ENCODE assay signal across 9 cellular contexts in the genomic region with DNA sequence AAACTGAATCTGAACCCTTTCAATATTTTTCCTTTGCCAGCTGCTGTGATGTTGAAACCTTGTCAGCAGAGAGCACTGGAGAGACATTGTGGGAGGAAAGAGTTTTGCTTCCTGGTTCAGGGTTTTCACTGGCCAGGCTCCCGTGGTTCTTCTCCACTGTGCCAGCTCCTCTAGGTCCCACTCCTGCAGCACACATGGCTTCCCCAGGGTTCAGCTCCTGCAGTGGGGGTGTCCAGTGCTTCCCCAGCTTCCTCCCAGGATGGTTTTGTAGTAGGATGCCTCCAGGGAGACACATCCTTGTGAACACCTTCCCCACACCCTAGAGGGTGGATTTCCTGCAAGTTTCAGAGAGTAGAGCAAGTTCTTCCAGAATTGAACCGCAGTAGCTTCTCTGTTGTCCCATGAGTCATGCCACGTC. TPM values are rescaled to one million over a fixed set of nuclear protein-coding genes. Genes with fewer than 3 reads are reported as not detected.
DNase-seq lines count a peak whose midpoint lies in the region; ATAC-seq and TF ChIP-seq lines count a peak whose summit lies in the region.
"Had no signal": no experiment of that assay in that cellular context is flagged by ENCODE, and none has a peak within 500 bp of the region (broad histone marks: within the 10 kb centered on the region; RNA-seq: fewer than 3 reads in every experiment).

No MANE protein-coding gene starts in this region.

- peak overlapping the region; percentile 56 for H3K4me3 ChIP-seq in PC-3 (ENCODE audit: low read length)
- no peak overlapping the region for H3K4me3 ChIP-seq in fibroblast of the aortic adventitia (ENCODE audit: low read depth, low read length)
- no peak overlapping the region for H3K4me3 ChIP-seq in smooth muscle cell

- no peaks in the 10 kb centered on the region for H3K9me3 ChIP-seq in H9 (ENCODE audit: control insufficient read depth, low read depth, low read length)
- no peaks in the 10 kb centered on the region for H3K9me3 ChIP-seq in PC-3 (ENCODE audit: low read length)
- no peaks in the 10 kb centered on the region for H3K9me3 ChIP-seq in smooth muscle cell (replicated peaks; ENCODE audit: low read depth)

- H3K36me3 ChIP-seq in PC-3 (ENCODE audit: low read depth, low read length) = no peaks in the 10 kb centered on the region
- no peaks in the 10 kb centered on the region for H3K36me3 ChIP-seq in smooth muscle cell (ENCODE audit: low read depth)

- DNase-seq in AG20443 (ENCODE audit: low spot score) = peak; percentile 61
- DNase-seq in H9 = peak; percentile 38
- DNase-seq in PC-3 = peak; percentile 79
- peak; percentile 64 for DNase-seq in fibroblast of the aortic adventitia (ENCODE audit: low read depth)
- no peak for DNase-seq in smooth muscle cell (lab: John Stamatoyannopoulos, UW; ENCODE audit: unreplicated experiment)
- DNase-seq in activated T-cell treated with anti-CD3 and anti-CD28 coated beads, Interleukin-2, amount 50 U/mL, for 4 hours = no peak

- H3K4ac ChIP-seq in H9 (ENCODE audit: low read depth, low read length) = no peak overlapping the region

- no peak overlapping the region for H3K27ac ChIP-seq in H9 (ENCODE audit: insufficient read length, low read depth, low read length)
- peak overlapping the region; percentile 65 for H3K27ac ChIP-seq in PC-3 (ENCODE audit: low read length)
- no peak overlapping the region for H3K27ac ChIP-seq in smooth muscle cell (ENCODE audit: low read depth)

- H3K23me2 ChIP-seq in H9 (ENCODE audit: insufficient read length, low read depth, low read length, poor library complexity, severe bottlenecking) = no peaks in the 10 kb centered on the region

- no peaks in the 10 kb centered on the region for H3K27me3 ChIP-seq in H9 (ENCODE audit: insufficient read depth, low read length)
- H3K27me3 ChIP-seq in PC-3 (ENCODE audit: low read length) = no peaks in the 10 kb centered on the region
- no peaks in the 10 kb centered on the region for H3K27me3 ChIP-seq in smooth muscle cell (ENCODE audit: low read depth)

- H3K4me2 ChIP-seq in H9 (ENCODE audit: insufficient read depth, insufficient read length, low read length) (no peak overlapping the region), PC-3 (ENCODE audit: low read length) (peak overlapping the region; percentile 86), smooth muscle cell (no peak overlapping the region)

- no peaks in the 10 kb centered on the region for H3K79me1 ChIP-seq in H9 (ENCODE audit: insufficient read depth, low read depth, low read length, poor library complexity, severe bottlenecking)

- H3K23ac ChIP-seq in H9 (ENCODE audit: insufficient read length, low read depth, low read length) = no peak overlapping the region

- H3K4me1 ChIP-seq in H9 (ENCODE audit: insufficient read depth, low read length) = no peaks in the 10 kb centered on the region
- peaks cover 19% of the 10 kb centered on the region for H3K4me1 ChIP-seq in PC-3 (ENCODE audit: insufficient read depth, low read length)
- no peaks in the 10 kb centered on the region for H3K4me1 ChIP-seq in smooth muscle cell (ENCODE audit: low read depth)

- H3T11ph ChIP-seq in H9 (ENCODE audit: low read length) = no peak overlapping the region

- ATAC-seq in PC-3 (peak; percentile 90), HG03342 (IDR thresholded peaks at IDR 0.05; ENCODE audit: unreplicated experiment) (no peak), HG03039 (IDR thresholded peaks at IDR 0.05; ENCODE audit: unreplicated experiment) (no peak)
- no peak for ATAC-seq in activated T-cell treated with anti-CD3 and anti-CD28 coated beads, Interleukin-2, amount 50 U/mL, for 4 hours

- POLR2A ChIA-PET in PC-3 (lab: Charles Lee; ENCODE audit: unreplicated experiment) = no interaction called here

- H3K27ac Mint-ChIP-seq in H9 = no peak overlapping the region
- H3K27ac Mint-ChIP-seq: dendritic cell treated with granulocyte-macrophage colony-stimulating factor and Interleukin-4, amounts not matched to agents 40 ng/mL and 50 ng/mL, for 4 days had no signal

- no peak overlapping the region for H3K4me3 Mint-ChIP-seq in H9
- no peak overlapping the region for H3K4me3 Mint-ChIP-seq in activated T-cell treated with anti-CD3 and anti-CD28 coated beads, Interleukin-2, amount 50 U/mL, for 4 hours
- H3K4me3 Mint-ChIP-seq: dendritic cell treated with granulocyte-macrophage colony-stimulating factor and Interleukin-4, amounts not matched to agents 40 ng/mL and 50 ng/mL, for 4 days had no signal

- no peaks in the 10 kb centered on the region for H3K4me1 Mint-ChIP-seq in H9
- H3K4me1 Mint-ChIP-seq in activated T-cell treated with anti-CD3 and anti-CD28 coated beads, Interleukin-2, amount 50 U/mL, for 4 hours (ENCODE audit: low read depth) = no peaks in the 10 kb centered on the region

- H3K9ac ChIP-seq in H9 (ENCODE audit: extremely low read depth, insufficient read length, low read length) (no peak overlapping the region), PC-3 (ENCODE audit: low read length) (peak overlapping the region; percentile 24), smooth muscle cell (ENCODE audit: low read depth) (no peak overlapping the region)

- H3K14ac ChIP-seq in H9 (ENCODE audit: insufficient read depth, low read length) = no peak overlapping the region

- no peak overlapping the region for H3K56ac ChIP-seq in H9 (ENCODE audit: insufficient read length, low read depth, low read length)

- H2BK5ac ChIP-seq in H9 (ENCODE audit: insufficient read length, low read length) = no peak overlapping the region

- H3F3A ChIP-seq in PC-3 (ENCODE audit: low read length, unreplicated experiment) (no peaks in the 10 kb centered on the region), smooth muscle cell (ENCODE audit: low read depth) (no peaks in the 10 kb centered on the region)

- BruUV-seq in PC-3 (replicated peaks; lab: Mats Ljungman, UMichigan) = no TSS peak

- CTCF ChIA-PET in PC-3 (lab: Charles Lee) = interaction anchor here (0.5 kb wide), 1 partner anchor 501 kb away, joined by 3 read pairs; no protein-coding TSS in a partner anchor

- H2AK5ac ChIP-seq in H9 (ENCODE audit: insufficient read length, low read length) = no peak overlapping the region

- no peak overlapping the region for H4K91ac ChIP-seq in H9 (ENCODE audit: insufficient read length, low read depth, low read length)

- H2BK12ac ChIP-seq in H9 (ENCODE audit: insufficient read length, low read depth, low read length) = no peak overlapping the region

- H3K36me3 Mint-ChIP-seq in H9 (ENCODE audit: insufficient read depth in 1 of 3, low read depth in 3 of 3) = peaks cover 0 to 4% (median 2%) of the 10 kb centered on the region in 3 experiments; a peak in 3 of 7 replicates
- H3K36me3 Mint-ChIP-seq in activated T-cell treated with anti-CD3 and anti-CD28 coated beads, Interleukin-2, amount 50 U/mL, for 4 hours (ENCODE audit: insufficient read depth) = no peaks in the 10 kb centered on the region

- no peak overlapping the region for H2BK20ac ChIP-seq in H9 (ENCODE audit: low read depth, low read length, poor library complexity, severe bottlenecking)

- no peak overlapping the region for H2BK15ac ChIP-seq in H9 (ENCODE audit: low read depth, low read length)

- no peaks in the 10 kb centered on the region for H3K9me2 ChIP-seq in PC-3 (replicated peaks; ENCODE audit: low read length)

- no peak overlapping the region for H4K8ac ChIP-seq in H9 (replicated peaks; ENCODE audit: insufficient read length, low read depth, low read length)

- H3K18ac ChIP-seq in H9 (ENCODE audit: insufficient read length, low read depth, low read length) = no peak overlapping the region

- H3K79me2 ChIP-seq in H9 (ENCODE audit: insufficient read depth, low read length) = no peaks in the 10 kb centered on the region
- no peaks in the 10 kb centered on the region for H3K79me2 ChIP-seq in PC-3 (ENCODE audit: low read length)
- H3K79me2 ChIP-seq in smooth muscle cell (ENCODE audit: low read depth) = no peaks in the 10 kb centered on the region

- TF ChIP-seq CTCF in H9 (conservative IDR thresholded peaks at IDR 0.05) (peak; percentile 52; the same call in 2 of the 3 replicates), PC-3 (conservative IDR thresholded peaks at IDR 0.05; ENCODE audit: low read depth, low read length) (peak; percentile 78), fibroblast of the aortic adventitia (IDR thresholded peaks at IDR 0.05; ENCODE audit: insufficient read depth, low read length) (peak; percentile 70), smooth muscle cell (IDR thresholded peaks at IDR 0.05; ENCODE audit: borderline replicate concordance, insufficient read depth, poor library complexity, severe bottlenecking) (peak; percentile 14)

- peaks cover 14 to 18% of the 10 kb centered on the region in 2 experiments for H3K9me3 Mint-ChIP-seq in H9
- no peaks in the 10 kb centered on the region for H3K9me3 Mint-ChIP-seq in activated T-cell treated with anti-CD3 and anti-CD28 coated beads, Interleukin-2, amount 50 U/mL, for 4 hours

- no peaks in the 10 kb centered on the region; the same call in 1 of the 2 replicates for H3K27me3 Mint-ChIP-seq in H9 (ENCODE audit: low read depth)
- H3K27me3 Mint-ChIP-seq in activated T-cell treated with anti-CD3 and anti-CD28 coated beads, Interleukin-2, amount 50 U/mL, for 4 hours (ENCODE audit: low read depth) = peaks cover 3% of the 10 kb centered on the region
- H3K27me3 Mint-ChIP-seq: dendritic cell treated with granulocyte-macrophage colony-stimulating factor and Interleukin-4, amounts not matched to agents 40 ng/mL and 50 ng/mL, for 4 days had no signal

- H4K20me1 ChIP-seq in H9 (ENCODE audit: control insufficient read depth, insufficient read depth, insufficient read length) = no peaks in the 10 kb centered on the region
- H4K20me1 ChIP-seq in PC-3 (ENCODE audit: low read length) = no peaks in the 10 kb centered on the region
- no peaks in the 10 kb centered on the region for H4K20me1 ChIP-seq in smooth muscle cell (ENCODE audit: low read depth)

- H4K5ac ChIP-seq in H9 (ENCODE audit: insufficient read length, low read depth, low read length) = no peak overlapping the region

- H2AFZ ChIP-seq in H9 (ENCODE audit: low read length) (no peak overlapping the region), PC-3 (ENCODE audit: low read length) (peak overlapping the region; percentile 89), smooth muscle cell (ENCODE audit: low read depth) (peak overlapping the region; percentile 56)

- no peak overlapping the region for H2BK120ac ChIP-seq in H9 (ENCODE audit: low read depth, low read length, poor library complexity, severe bottlenecking)

- WGBS in H9 (ENCODE audit: extremely low coverage, insufficient read length, low lambda C conversion rate) = no CpG with 5 or more reads among the region's 3 CpGs
- 38% methylated on average over 3 of the region's 3 CpGs for WGBS in smooth muscle cell (ENCODE audit: low lambda C conversion rate)

- intact Hi-C loops in PC-3 (cut with micrococcal nuclease) = loop anchor here (1.0 to 10.0 kb wide), 5 partner anchors 56 to 368 kb away; a partner anchor contains a TSS

RNA-seq across cellular contexts. Expression of a gene that starts 24.0 kb away (rescaled TPM):
- total RNA-seq in H9 (2021) = not detected in 2 replicates
- not detected in 2 replicates for total RNA-seq in PC-3 (2014; rRNA removed)
- not detected in 2 replicates for total RNA-seq in fibroblast of the aortic adventitia (ENCODE audit: low replicate concordance)
- total RNA-seq in smooth muscle cell = not detected in 2 replicates
- not detected in 2 replicates for polyA plus RNA-seq in smooth muscle cell
- total RNA-seq in activated T-cell treated with anti-CD3 and anti-CD28 coated beads, Interleukin-2, amount 50 U/mL, for 4 hours = not detected

Comparison
In these comparisons a context has a peak if more than half of its experiments do, and no peak if none do; other contexts are left out.
1. DNase-seq: peak in AG20443 (single experiment), H9 (single experiment), PC-3 (single experiment) and fibroblast of the aortic adventitia (single experiment); none in smooth muscle cell (single experiment) and activated T-cell treated with anti-CD3 and anti-CD28 coated beads, Interleukin-2, amount 50 U/mL, for 4 hours (single experiment).
2. CTCF ChIP-seq: peak in every context shown above with its lines; median percentile 78 in PC-3; 70 in fibroblast of the aortic adventitia; 52 in H9; 14 in smooth muscle cell.